ENCODE assay signal across 1 cellular context in the genomic region with DNA sequence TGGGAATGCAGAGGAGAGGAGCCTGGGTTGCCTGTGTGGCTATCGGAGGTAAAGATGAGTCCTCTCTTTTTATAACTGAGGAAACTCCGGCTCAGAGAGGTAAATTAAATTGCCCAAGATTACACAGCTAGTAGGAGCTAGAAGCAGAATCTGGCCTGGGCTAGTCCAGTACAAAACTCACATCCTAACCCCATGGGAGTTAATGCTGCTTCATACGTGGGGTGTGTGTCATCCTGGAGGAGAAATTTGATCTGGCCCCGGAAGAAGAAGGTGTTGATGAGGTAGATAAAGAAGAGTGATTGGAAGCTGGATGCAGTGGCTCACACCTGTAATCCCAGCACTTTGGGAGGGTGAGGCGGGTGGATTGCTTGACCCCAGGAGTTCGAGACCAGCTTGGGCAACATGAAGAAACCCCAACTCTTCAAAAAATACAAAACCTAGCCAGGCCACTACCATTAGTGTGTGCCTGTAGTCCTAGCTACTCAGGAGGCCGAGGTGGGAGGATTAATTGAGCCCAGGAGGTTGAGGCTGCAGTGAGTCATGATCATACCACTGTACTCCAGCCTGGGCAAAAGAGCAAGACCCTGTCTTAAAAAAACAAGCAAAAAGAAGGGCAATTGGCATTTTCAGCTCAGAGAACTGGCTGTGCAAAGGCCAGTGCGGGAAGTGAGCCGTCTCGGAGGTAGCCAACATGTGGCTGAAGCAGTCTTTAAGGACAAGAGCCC.
TF ChIP-seq lines count a peak whose summit lies in the region.

No MANE protein-coding gene starts in this region.

TF ChIP-seq in HepG2, 621 proteins besides CTCF, POLR2A, EP300 and RAD21 (continued from another document):
- 0 out of 2 replicates have a peak, but pooled peaks have one; percentile 28 for TF ChIP-seq ZNF121 (CRISPR knock-in tag; IDR thresholded peaks at IDR 0.05)
- TF ChIP-seq, protein P1, sequence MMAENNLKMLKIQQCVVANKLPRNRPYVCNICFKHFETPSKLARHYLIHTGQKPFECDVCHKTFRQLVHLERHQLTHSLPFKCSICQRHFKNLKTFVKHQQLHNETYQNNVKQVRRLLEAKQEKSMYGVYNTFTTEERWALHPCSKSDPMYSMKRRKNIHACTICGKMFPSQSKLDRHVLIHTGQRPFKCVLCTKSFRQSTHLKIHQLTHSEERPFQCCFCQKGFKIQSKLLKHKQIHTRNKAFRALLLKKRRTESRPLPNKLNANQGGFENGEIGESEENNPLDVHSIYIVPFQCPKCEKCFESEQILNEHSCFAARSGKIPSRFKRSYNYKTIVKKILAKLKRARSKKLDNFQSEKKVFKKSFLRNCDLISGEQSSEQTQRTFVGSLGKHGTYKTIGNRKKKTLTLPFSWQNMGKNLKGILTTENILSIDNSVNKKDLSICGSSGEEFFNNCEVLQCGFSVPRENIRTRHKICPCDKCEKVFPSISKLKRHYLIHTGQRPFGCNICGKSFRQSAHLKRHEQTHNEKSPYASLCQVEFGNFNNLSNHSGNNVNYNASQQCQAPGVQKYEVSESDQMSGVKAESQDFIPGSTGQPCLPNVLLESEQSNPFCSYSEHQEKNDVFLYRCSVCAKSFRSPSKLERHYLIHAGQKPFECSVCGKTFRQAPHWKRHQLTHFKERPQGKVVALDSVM (CRISPR knock-in tag; IDR thresholded peaks at IDR 0.05): peak; percentile 53; the same call in 1 of the 2 replicates
